Comparison of ENCODE assay signal across 8 cellular contexts in genomic region chr3:66393486-66394260, GRCh38.
A peak's percentile ranks its signal among the peaks of the same experiment; 100 is the strongest.
DNase-seq lines count a peak whose midpoint lies in the region; ATAC-seq and TF ChIP-seq lines count a peak whose summit lies in the region.

No MANE protein-coding gene starts in this region.

- no peaks in the 10 kb centered on the region for H3K79me2 ChIP-seq in ACC112 (ENCODE audit: control insufficient read depth, insufficient read depth, low read length, unreplicated experiment)

- H3K36me3 ChIP-seq in ACC112 (ENCODE audit: insufficient read depth, low read length) (no peaks in the 10 kb centered on the region), tibial artery (peaks cover 14 to 64% (median 31%) of the 10 kb centered on the region in 3 donors), thyroid gland (peaks cover 8 to 21% of the 10 kb centered on the region in 2 donors)

- peaks cover 21% of the 10 kb centered on the region for H3K4me1 ChIP-seq in ACC112 (ENCODE audit: control insufficient read depth, insufficient read depth, low read length, unreplicated experiment)
- peaks cover 0 to 64% (median 46%) of the 10 kb centered on the region in 4 donors for H3K4me1 ChIP-seq in tibial artery
- peaks cover 4 to 15% of the 10 kb centered on the region in 2 donors for H3K4me1 ChIP-seq in thyroid gland

- ATAC-seq in GM19452 (IDR thresholded peaks at IDR 0.05; ENCODE audit: unreplicated experiment) (peak; percentile 91), HG03558 (IDR thresholded peaks at IDR 0.05; ENCODE audit: extremely low read depth, unreplicated experiment) (peak; percentile 82), left lobe of liver (no peak)

- no peak for TF ChIP-seq POLR2A in thyroid gland (IDR thresholded peaks at IDR 0.05)

- H2AFZ ChIP-seq in ACC112 (ENCODE audit: low read length, unreplicated experiment) = peak overlapping the region; percentile 12

- WGBS in thyroid gland, 2 donors = 60 to 61% methylated on average over 14 to 15 of the region's 15 CpGs

- intact Hi-C loops in tibial artery (cut with DNase I; ENCODE audit: low total_unique reads) (no loop called here), thyroid gland (cut with DNase I) (no loop called here)

- H3K27ac ChIP-seq in ACC112 (ENCODE audit: low read depth, low read length) = peak overlapping the region; percentile 34; the same call in 1 of the 2 replicates
- H3K27ac ChIP-seq in tibial artery = peak overlapping the region; percentile 73
- H3K27ac ChIP-seq in thyroid gland = peak overlapping the region in 1 of 3 donors; percentile 20

- no peak for TF ChIP-seq CTCF in tibial artery (IDR thresholded peaks at IDR 0.05)
- TF ChIP-seq CTCF in thyroid gland (IDR thresholded peaks at IDR 0.05) = no peak

- no peaks in the 10 kb centered on the region for H3K9me3 ChIP-seq in tibial artery
- H3K9me3 ChIP-seq in thyroid gland = no peaks in the 10 kb centered on the region

- H3K4me3 ChIP-seq in ACC112 (ENCODE audit: low read depth, low read length) = peak overlapping the region; percentile 29
- peak overlapping the region in 1 of 2 donors; percentile 10 for H3K4me3 ChIP-seq in tibial artery
- no peak overlapping the region for H3K4me3 ChIP-seq in thyroid gland (replicated peaks in 1 of 3)

- H3K27me3 ChIP-seq in ACC112 (ENCODE audit: insufficient read depth, low read length) (no peaks in the 10 kb centered on the region), tibial artery (no peaks in the 10 kb centered on the region), thyroid gland (no peaks in the 10 kb centered on the region)

- peak; percentile 15 for DNase-seq in activated T-helper 9 cell treated with anti-CD3 and anti-CD28 coated beads, Interleukin-2, amount 50 U/mL, for 16 hours (ENCODE audit: low read depth)
- DNase-seq in left kidney (ENCODE audit: low read depth, low spot score) (peak; percentile 33), tibial artery (peak in 1 of 2 donors; percentile 18), left lobe of liver (ENCODE audit: low spot score) (no peak), thyroid gland (no peak)

Comparison
In these comparisons a context has a peak if more than half of its experiments do, and no peak if none do; other contexts are left out.
1. DNase-seq: peak in activated T-helper 9 cell treated with anti-CD3 and anti-CD28 coated beads, Interleukin-2, amount 50 U/mL, for 16 hours (single experiment) and left kidney (single experiment); none in left lobe of liver (single experiment) and thyroid gland (0 of 2).